In genomic region chr19:33224694-33225457, GRCh38 we compare ENCODE assay signal across 1 cellular context.
TF ChIP-seq lines count a peak whose summit lies in the region.

No MANE protein-coding gene starts in this region.

TF ChIP-seq in HepG2, 621 proteins besides CTCF, POLR2A, EP300 and RAD21 (continued from another document and continues in another):
- TF ChIP-seq ZNF580 (CRISPR knock-in tag; IDR thresholded peaks at IDR 0.05; ENCODE audit: borderline replicate concordance, low read depth) (no peak), ZNF790 (CRISPR knock-in tag; IDR thresholded peaks at IDR 0.05; ENCODE audit: borderline replicate concordance) (no peak), KDM2A (CRISPR knock-in tag; IDR thresholded peaks at IDR 0.05; ENCODE audit: borderline replicate concordance, low read depth) (no peak), FOXO4 (CRISPR knock-in tag; conservative IDR thresholded peaks at IDR 0.05) (no peak), ZNF749 (CRISPR knock-in tag; IDR thresholded peaks at IDR 0.05; ENCODE audit: borderline replicate concordance) (no peak), ZNF816 (CRISPR knock-in tag; IDR thresholded peaks at IDR 0.05; ENCODE audit: borderline replicate concordance) (no peak), THYN1 (CRISPR knock-in tag; IDR thresholded peaks at IDR 0.05; ENCODE audit: borderline replicate concordance, low read depth) (no peak), REPIN1 (CRISPR knock-in tag; IDR thresholded peaks at IDR 0.05; ENCODE audit: borderline replicate concordance, low read depth) (no peak), ZSCAN25 (CRISPR knock-in tag; IDR thresholded peaks at IDR 0.05) (no peak), PRDM15 (CRISPR knock-in tag; IDR thresholded peaks at IDR 0.05) (no peak), GFI1 (CRISPR knock-in tag; IDR thresholded peaks at IDR 0.05; ENCODE audit: borderline replicate concordance) (no peak), CHD4 (IDR thresholded peaks at IDR 0.05; ENCODE audit: borderline replicate concordance, low read length) (no peak), THAP9 (CRISPR knock-in tag; IDR thresholded peaks at IDR 0.05; ENCODE audit: borderline replicate concordance) (no peak), DMAP1 (CRISPR knock-in tag; IDR thresholded peaks at IDR 0.05) (0 out of 2 replicates have a peak, but pooled peaks have one; percentile 22), ZNF333 (CRISPR knock-in tag; IDR thresholded peaks at IDR 0.05; ENCODE audit: borderline replicate concordance) (no peak), ARNTL (CRISPR knock-in tag; IDR thresholded peaks at IDR 0.05) (no peak), KDM1A (CRISPR knock-in tag; IDR thresholded peaks at IDR 0.05) (peak; percentile 17; the same call in 1 of the 2 replicates), GTF2F1 (IDR thresholded peaks at IDR 0.05; ENCODE audit: low read length) (no peak), GATAD1 (CRISPR knock-in tag; IDR thresholded peaks at IDR 0.05) (no peak), CSRNP2 (CRISPR knock-in tag; conservative IDR thresholded peaks at IDR 0.05; ENCODE audit: low read depth) (no peak), ZNF256 (CRISPR knock-in tag; conservative IDR thresholded peaks at IDR 0.05) (no peak), ZNF235 (CRISPR knock-in tag; IDR thresholded peaks at IDR 0.05; ENCODE audit: borderline replicate concordance) (no peak), SMARCE1 (IDR thresholded peaks at IDR 0.05; ENCODE audit: borderline replicate concordance) (no peak), RARG (CRISPR knock-in tag; IDR thresholded peaks at IDR 0.05; ENCODE audit: low read depth) (no peak), ZNF607 (CRISPR knock-in tag; IDR thresholded peaks at IDR 0.05; ENCODE audit: borderline replicate concordance) (no peak), GMEB2 (CRISPR knock-in tag; IDR thresholded peaks at IDR 0.05; ENCODE audit: low read depth) (no peak), ZNF788 (CRISPR knock-in tag; IDR thresholded peaks at IDR 0.05; ENCODE audit: borderline replicate concordance) (no peak), ZSCAN12 (CRISPR knock-in tag; IDR thresholded peaks at IDR 0.05) (no peak), RBM39 (IDR thresholded peaks at IDR 0.05; ENCODE audit: low read depth, low read length, poor library complexity, severe bottlenecking) (no peak), MBNL3 (CRISPR knock-in tag; conservative IDR thresholded peaks at IDR 0.05) (no peak), ZNF383 (CRISPR knock-in tag; IDR thresholded peaks at IDR 0.05; ENCODE audit: borderline replicate concordance) (no peak), ZNF7 (CRISPR knock-in tag; IDR thresholded peaks at IDR 0.05) (0 out of 2 replicates have a peak, but pooled peaks have one; percentile 52), ZNF614 (CRISPR knock-in tag; IDR thresholded peaks at IDR 0.05; ENCODE audit: borderline replicate concordance) (no peak), NR1H2 (CRISPR knock-in tag; IDR thresholded peaks at IDR 0.05; ENCODE audit: borderline replicate concordance, low read depth) (no peak), TBP (CRISPR knock-in tag; IDR thresholded peaks at IDR 0.05) (no peak), ASH2L (IDR thresholded peaks at IDR 0.05; ENCODE audit: insufficient read length, low read depth, low read length) (no peak), ISX (CRISPR knock-in tag; conservative IDR thresholded peaks at IDR 0.05) (no peak), ZNF660 (CRISPR knock-in tag; IDR thresholded peaks at IDR 0.05; ENCODE audit: borderline replicate concordance, low read depth) (no peak), MEF2D (CRISPR knock-in tag; IDR thresholded peaks at IDR 0.05) (no peak), KDM5A (IDR thresholded peaks at IDR 0.05; ENCODE audit: borderline replicate concordance, low read length) (no peak), ZNF629 (CRISPR knock-in tag; conservative IDR thresholded peaks at IDR 0.05) (peak; percentile 96), ZNF556 (CRISPR knock-in tag; IDR thresholded peaks at IDR 0.05; ENCODE audit: borderline replicate concordance) (no peak), ZNF432 (CRISPR knock-in tag; IDR thresholded peaks at IDR 0.05; ENCODE audit: borderline replicate concordance) (no peak), BCL6 (CRISPR knock-in tag; IDR thresholded peaks at IDR 0.05) (0 out of 2 replicates have a peak, but pooled peaks have one; percentile 19), ZNF687 (CRISPR knock-in tag; IDR thresholded peaks at IDR 0.05) (peak; percentile 49), ARHGAP35 (CRISPR knock-in tag; IDR thresholded peaks at IDR 0.05; ENCODE audit: borderline replicate concordance) (0 out of 2 replicates have a peak, but pooled peaks have one; percentile 23), HCFC1 (IDR thresholded peaks at IDR 0.05; ENCODE audit: low read depth, low read length) (no peak), NR2F2 (IDR thresholded peaks at IDR 0.05; ENCODE audit: borderline replicate concordance, low read depth) (peak; percentile 42; the same call in 1 of the 2 replicates), ZFP62 (CRISPR knock-in tag; IDR thresholded peaks at IDR 0.05) (no peak), ZZZ3 (CRISPR knock-in tag; IDR thresholded peaks at IDR 0.05; ENCODE audit: borderline replicate concordance) (no peak), SIX4 (CRISPR knock-in tag; IDR thresholded peaks at IDR 0.05) (no peak), IRF1 (CRISPR knock-in tag; IDR thresholded peaks at IDR 0.05; ENCODE audit: low read depth) (no peak)
